ENCODE assay signal across 17 cellular contexts in genomic region chrX:107683931-107684330, GRCh38. TPM values are rescaled to one million over a fixed set of nuclear protein-coding genes. Genes with fewer than 3 reads are reported as not detected.
DNase-seq lines count a peak whose midpoint lies in the region; ATAC-seq, FAIRE-seq and TF ChIP-seq lines count a peak whose summit lies in the region.
"Had no signal": no experiment of that assay in that cellular context is flagged by ENCODE, and none has a peak within 500 bp of the region (broad histone marks: within the 10 kb centered on the region; RNA-seq: fewer than 3 reads in every experiment).

No MANE protein-coding gene starts in this region.

- 0 out of 2 replicates have a peak overlapping the region, but pooled peaks have one; percentile 48 for H3K4me2 ChIP-seq in BLaER1

- ATAC-seq in gastrocnemius medialis (no peak), HG03432 (IDR thresholded peaks at IDR 0.05; ENCODE audit: unreplicated experiment) (no peak)
- ATAC-seq: PC-3 had no signal

- H3K27ac ChIP-seq in BLaER1 (no peak overlapping the region), HL-60 (replicated peaks) (peak overlapping the region; percentile 73), coronary artery (peak overlapping the region; percentile 29 to 86), gastrocnemius medialis (peak overlapping the region; percentile 58 to 74 (median 71)), substantia nigra (ENCODE audit: low read depth, low read length, poor library complexity, severe bottlenecking) (no peak overlapping the region), SJCRH30 (no peak overlapping the region)

- in situ Hi-C loops in gastrocnemius medialis (cut with MboI; ENCODE audit: low sequenced_read_pairs in 4 of 4): no loop called here

- no peak overlapping the region for H3K9ac ChIP-seq in BLaER1

- H3K36me3 ChIP-seq in BLaER1 (no peaks in the 10 kb centered on the region), gastrocnemius medialis (no peaks in the 10 kb centered on the region), SJCRH30 (no peaks in the 10 kb centered on the region)

- DNase-seq in HL-60 (ENCODE audit: low read depth in 1 of 2, low spot score in 1 of 2) (no peak), coronary artery (ENCODE audit: low spot score) (no peak), gastrocnemius medialis (no peak), substantia nigra (lab: John Stamatoyannopoulos, UW) (no peak), SJCRH30 (no peak), RCC 7860 (ENCODE audit: low spot score) (no peak)
- DNase-seq: activated CD4-positive, CD25-positive, alpha-beta regulatory T cell treated with anti-CD3 and anti-CD28 coated beads, Interleukin-2, amount 50 U/mL, for 72 hours; activated T-cell treated with anti-CD3 and anti-CD28 coated beads, Interleukin-2, amount 50 U/mL, for 48 hours; DND-41; effector CD4-positive, alpha-beta T cell; KG1; NCI-H510A; PC-3; stimulated activated naive CD4-positive, alpha-beta T cell treated with Interleukin-2 at 50 U/mL for 16 hours; T-helper 1 cell had no signal

- no peak overlapping the region for H3K4me3 ChIP-seq in BLaER1
- H3K4me3 ChIP-seq in HL-60 (replicated peaks; ENCODE audit: insufficient read depth, low read length): no peak overlapping the region
- no peak overlapping the region for H3K4me3 ChIP-seq in coronary artery
- no peak overlapping the region for H3K4me3 ChIP-seq in gastrocnemius medialis
- no peak overlapping the region for H3K4me3 ChIP-seq in SJCRH30

- H3K9me3 ChIP-seq in BLaER1 (no peaks in the 10 kb centered on the region), gastrocnemius medialis (no peaks in the 10 kb centered on the region), SJCRH30 (replicated peaks) (no peaks in the 10 kb centered on the region)

- H3K4me1 ChIP-seq in BLaER1 (peaks cover 40% of the 10 kb centered on the region), gastrocnemius medialis (peaks cover 13 to 16% of the 10 kb centered on the region in 2 donors), SJCRH30 (peaks cover 13% of the 10 kb centered on the region)

- H3K27me3 ChIP-seq in BLaER1 (peaks cover 100% of the 10 kb centered on the region), HL-60 (ENCODE audit: insufficient read depth, poor library complexity, severe bottlenecking) (no peaks in the 10 kb centered on the region), gastrocnemius medialis (no peaks in the 10 kb centered on the region), SJCRH30 (no peaks in the 10 kb centered on the region)

- H4K20me1 ChIP-seq in BLaER1: no peaks in the 10 kb centered on the region; the same call in 1 of the 2 replicates

- no peak for FAIRE-seq in RCC 7860 (lab: Jason Lieb, UNC)

- intact Hi-C loops in gastrocnemius medialis (cut with DNase I; ENCODE audit: low total_unique reads): no loop called here

- no peak for TF ChIP-seq POLR2A in gastrocnemius medialis (IDR thresholded peaks at IDR 0.05)

- TF ChIP-seq CTCF in HL-60 (IDR thresholded peaks at IDR 0.05; ENCODE audit: insufficient read depth, low read length) (no peak), coronary artery (IDR thresholded peaks at IDR 0.05) (no peak), gastrocnemius medialis (IDR thresholded peaks at IDR 0.05 in 4 of 5, conservative IDR thresholded peaks at IDR 0.05 in 1 of 5) (no peak)

RNA-seq across cellular contexts. Expression of gene PRPS1, which starts 55.6 kb away (rescaled TPM):
- total RNA-seq in gastrocnemius medialis: 10 to 100 TPM; 19.6 to 46.0 (median 30.9) TPM
- 68.5 and 69.7 TPM in 2 replicates for total RNA-seq in SJCRH30 (2014; rRNA removed; shearing (Covaris generic))

Comparison
In these comparisons a context has a peak if more than half of its experiments do, and no peak if none do; other contexts are left out.
1. H3K27ac ChIP-seq: peak in HL-60 (single experiment), coronary artery (2 of 2) and gastrocnemius medialis (4 of 4); none in BLaER1 (single experiment), substantia nigra (single experiment) and SJCRH30 (single experiment).